21 cellular contexts compared by ENCODE assay signal in the genomic region with DNA sequence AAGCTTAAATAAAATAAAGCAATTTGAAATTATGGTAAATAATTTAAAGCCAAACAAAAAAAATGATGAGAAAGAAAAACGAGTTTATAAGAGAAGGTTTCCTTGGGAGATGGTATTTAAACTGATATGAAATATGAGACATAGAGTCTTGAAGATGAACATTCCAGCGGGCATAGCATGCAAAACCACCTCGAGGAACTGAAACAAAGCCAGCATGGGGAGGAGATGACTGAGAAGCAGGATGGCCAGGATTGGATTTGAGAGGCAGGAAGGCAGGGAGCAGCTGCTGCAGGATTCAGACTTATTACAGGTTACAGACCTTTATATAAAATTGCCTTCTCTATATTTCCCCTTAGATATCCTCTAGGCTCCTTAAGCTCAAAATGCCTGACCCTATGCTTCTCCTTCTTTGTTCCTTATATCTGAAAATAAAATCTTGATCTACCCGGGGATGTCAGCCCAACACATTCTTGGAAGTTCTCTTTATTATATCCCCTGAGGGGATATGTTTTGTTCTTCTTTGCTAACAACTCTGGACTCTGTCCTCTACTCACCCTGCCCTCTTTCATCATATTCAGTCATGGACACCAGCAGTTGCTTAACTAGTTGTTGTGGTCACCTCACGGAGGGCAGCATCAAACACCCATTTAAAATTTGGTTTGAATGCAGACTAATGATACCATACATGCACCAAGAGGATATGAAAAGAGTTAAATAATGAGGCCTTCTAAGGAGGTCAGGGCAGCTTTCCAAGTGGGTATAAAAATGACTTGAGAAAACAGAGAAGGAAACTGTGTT.
A peak's percentile ranks its signal among the peaks of the same experiment; 100 is the strongest.
DNase-seq lines count a peak whose midpoint lies in the region; ATAC-seq and TF ChIP-seq lines count a peak whose summit lies in the region.
"Had no signal": no experiment of that assay in that cellular context is flagged by ENCODE, and none has a peak within 500 bp of the region (broad histone marks: within the 10 kb centered on the region; RNA-seq: fewer than 3 reads in every experiment).

No MANE protein-coding gene starts in this region.

- H3K4me1 ChIP-seq in IMR-90 (ENCODE audit: control insufficient read depth, insufficient read depth, low read length), result no peaks in the 10 kb centered on the region
- H3K4me1 ChIP-seq in right cardiac atrium (ENCODE audit: control insufficient read depth, insufficient read depth, low read length), result no peaks in the 10 kb centered on the region
- H3K4me1 ChIP-seq: Caco-2 had no signal

- no peak overlapping the region for H3K23ac ChIP-seq in IMR-90 (ENCODE audit: low read depth, low read length)

- H3K27ac ChIP-seq in IMR-90 (ENCODE audit: insufficient read depth, low read length) (no peak overlapping the region), right cardiac atrium (ENCODE audit: low read length) (no peak overlapping the region)
- H3K27ac ChIP-seq: cardiac muscle cell, hepatocyte had no signal

- H3K56ac ChIP-seq in IMR-90 (ENCODE audit: extremely low read depth, insufficient read depth, low read length), result no peak overlapping the region

- no peaks in the 10 kb centered on the region for H4K20me1 ChIP-seq in IMR-90 (ENCODE audit: insufficient read depth, low read length)

- H2BK20ac ChIP-seq in IMR-90 (ENCODE audit: low read depth, low read length), result no peak overlapping the region

- no peaks in the 10 kb centered on the region for H3K36me3 Mint-ChIP-seq in activated CD8-positive, alpha-beta memory T cell treated with anti-CD3 and anti-CD28 coated beads, Interleukin-2, amount 10 ng/mL, durations not matched to agents 7 days and 5 days
- no peaks in the 10 kb centered on the region for H3K36me3 Mint-ChIP-seq in natural killer cell treated with Interleukin-12 subunit alpha and Interleukin-12 subunit beta and Interleukin-15 and Interleukin-18, amount 100 ng/mL, for 72 hours
- H3K36me3 Mint-ChIP-seq: IgD-negative memory B cell, WTC11 had no signal

- WGBS in IMR-90 (ENCODE audit: extremely low coverage in 2 of 2, insufficient read length in 1 of 2), 2 experiments, result 100% methylated on average over 1 of the region's 5 CpGs; no CpG with 5 or more reads in 1 of the 2 experiments
- WGBS in right cardiac atrium, result 65% methylated on average over 5 of the region's 5 CpGs

- no peak for TF ChIP-seq RAD21 in IMR-90 (IDR thresholded peaks at IDR 0.05; ENCODE audit: low read length)

- H2BK5ac ChIP-seq in IMR-90 (ENCODE audit: low read depth, low read length, poor library complexity, severe bottlenecking), result no peak overlapping the region

- DNase-seq in BJ (ENCODE audit: low read depth) (peak; percentile 2), IMR-90 (peak; percentile 36), T1000 (lab: John Stamatoyannopoulos, UW) (peak; percentile 5), iris pigment epithelial cell (ENCODE audit: low read depth) (peak; percentile 25), right cardiac atrium (no peak)
- no peak for DNase-seq in activated CD8-positive, alpha-beta memory T cell treated with anti-CD3 and anti-CD28 coated beads, Interleukin-2, amount 10 ng/mL, durations not matched to agents 7 days and 5 days
- no peak for DNase-seq in natural killer cell treated with Interleukin-12 subunit alpha and Interleukin-12 subunit beta and Interleukin-15 and Interleukin-18, amount 100 ng/mL, for 72 hours (ENCODE audit: low spot score)
- DNase-seq: activated CD8-positive, alpha-beta T cell treated with anti-CD3 and anti-CD28 coated beads, Interleukin-2, amount 10 ng/mL, durations not matched to agents 7 days and 5 days; activated T-cell treated with anti-CD3 and anti-CD28 coated beads, Interleukin-2, amount 50 U/mL, for 72 hours; Caco-2; mesendoderm; NCI-H1092; NCI-H2171; stimulated activated naive CD8-positive, alpha-beta T cell treated with anti-CD3 and anti-CD28 coated beads, Interleukin-15, amount 100 ng/mL, for 72 hours had no signal

- H3K4me2 ChIP-seq in IMR-90 (ENCODE audit: low read depth, low read length), result no peak overlapping the region
- H3K4me2 ChIP-seq: hepatocyte had no signal

- ATAC-seq in IMR-90 (ENCODE audit: low read depth) (no peak), right cardiac atrium (no peak), HG02938 (IDR thresholded peaks at IDR 0.05; ENCODE audit: unreplicated experiment) (no peak)
- no peak for ATAC-seq in activated CD8-positive, alpha-beta memory T cell treated with anti-CD3 and anti-CD28 coated beads, Interleukin-2, amount 10 ng/mL, durations not matched to agents 7 days and 5 days
- no peak for ATAC-seq in natural killer cell treated with Interleukin-12 subunit alpha and Interleukin-12 subunit beta and Interleukin-15 and Interleukin-18, amount 100 ng/mL, for 72 hours
- ATAC-seq: activated CD8-positive, alpha-beta T cell treated with anti-CD3 and anti-CD28 coated beads, Interleukin-2, amount 10 ng/mL, durations not matched to agents 7 days and 5 days; activated T-cell treated with anti-CD3 and anti-CD28 coated beads, Interleukin-2, amount 50 U/mL, for 72 hours; stimulated activated naive CD8-positive, alpha-beta T cell treated with anti-CD3 and anti-CD28 coated beads, Interleukin-15, amount 100 ng/mL, for 72 hours; WTC11 had no signal

- no peak overlapping the region for H3K27ac Mint-ChIP-seq in activated CD8-positive, alpha-beta memory T cell treated with anti-CD3 and anti-CD28 coated beads, Interleukin-2, amount 10 ng/mL, durations not matched to agents 7 days and 5 days
- H3K27ac Mint-ChIP-seq in natural killer cell treated with Interleukin-12 subunit alpha and Interleukin-12 subunit beta and Interleukin-15 and Interleukin-18, amount 100 ng/mL, for 72 hours, result no peak overlapping the region
- H3K27ac Mint-ChIP-seq: activated CD8-positive, alpha-beta T cell treated with anti-CD3 and anti-CD28 coated beads, Interleukin-2, amount 10 ng/mL, durations not matched to agents 7 days and 5 days; activated naive CD8-positive, alpha-beta T cell; activated T-cell treated with anti-CD3 and anti-CD28 coated beads, Interleukin-2, amount 50 U/mL, for 72 hours; IgD-negative memory B cell; nephron; stimulated activated naive CD8-positive, alpha-beta T cell treated with anti-CD3 and anti-CD28 coated beads, Interleukin-15, amount 100 ng/mL, for 72 hours; WTC11 had no signal

- no peak overlapping the region for H2AFZ ChIP-seq in IMR-90 (replicated peaks; ENCODE audit: low read length, poor library complexity)
- H2AFZ ChIP-seq: hepatocyte had no signal

- TF ChIP-seq CTCF in BJ (IDR thresholded peaks at IDR 0.05; ENCODE audit: insufficient read depth, low read depth, low read length) (no peak), IMR-90 (conservative IDR thresholded peaks at IDR 0.05; ENCODE audit: low read depth, low read length) (no peak)

- no peaks in the 10 kb centered on the region for H3K9me3 Mint-ChIP-seq in activated CD8-positive, alpha-beta memory T cell treated with anti-CD3 and anti-CD28 coated beads, Interleukin-2, amount 10 ng/mL, durations not matched to agents 7 days and 5 days (ENCODE audit: low read depth)
- H3K9me3 Mint-ChIP-seq in natural killer cell treated with Interleukin-12 subunit alpha and Interleukin-12 subunit beta and Interleukin-15 and Interleukin-18, amount 100 ng/mL, for 72 hours, result peaks cover 4% of the 10 kb centered on the region
- H3K9me3 Mint-ChIP-seq: IgD-negative memory B cell, nephron had no signal

- no peak overlapping the region for H2BK120ac ChIP-seq in IMR-90 (ENCODE audit: low read depth, low read length)

- no peak overlapping the region for H2BK15ac ChIP-seq in IMR-90 (ENCODE audit: low read depth, low read length)

- no peaks in the 10 kb centered on the region for H3K9me1 ChIP-seq in IMR-90 (ENCODE audit: insufficient read depth, low read length)

- POLR2A ChIA-PET in BJ (lab: Charles Lee), result no interaction called here
- POLR2A ChIA-PET in IMR-90 (lab: Charles Lee; ENCODE audit: unreplicated experiment), result no interaction called here

- no peak overlapping the region for H4K8ac ChIP-seq in IMR-90 (ENCODE audit: low read depth in 2 of 2, low read length in 2 of 2)

- H3K9me3 ChIP-seq in IMR-90 (ENCODE audit: control insufficient read depth, insufficient read depth, low read length), result no peaks in the 10 kb centered on the region
- H3K9me3 ChIP-seq in right cardiac atrium (ENCODE audit: control insufficient read depth, low read length), result no peaks in the 10 kb centered on the region
- H3K9me3 ChIP-seq: Caco-2 had no signal

- no peak overlapping the region for H2AK9ac ChIP-seq in IMR-90 (replicated peaks; ENCODE audit: low read depth, low read length, poor library complexity)

- in situ Hi-C loops in IMR-90 (cut with MboI; ENCODE audit: low sequenced_read_pairs), result no loop called here

- no peak overlapping the region for H4K5ac ChIP-seq in IMR-90 (ENCODE audit: low read depth, low read length)

- intact Hi-C loops in IMR-90 (cut with micrococcal nuclease), result no loop called here
- intact Hi-C loops in right cardiac atrium (cut with DNase I), result no loop called here

- no peaks in the 10 kb centered on the region for H3K4me1 Mint-ChIP-seq in activated CD8-positive, alpha-beta memory T cell treated with anti-CD3 and anti-CD28 coated beads, Interleukin-2, amount 10 ng/mL, durations not matched to agents 7 days and 5 days
- H3K4me1 Mint-ChIP-seq in natural killer cell treated with Interleukin-12 subunit alpha and Interleukin-12 subunit beta and Interleukin-15 and Interleukin-18, amount 100 ng/mL, for 72 hours (ENCODE audit: low read depth in 2 of 2), result no peaks in the 10 kb centered on the region
- H3K4me1 Mint-ChIP-seq: IgD-negative memory B cell; nephron; stimulated activated naive CD8-positive, alpha-beta T cell treated with anti-CD3 and anti-CD28 coated beads, Interleukin-15, amount 100 ng/mL, for 72 hours; WTC11 had no signal

- no peaks in the 10 kb centered on the region for H3K36me3 ChIP-seq in BJ (ENCODE audit: control insufficient read depth, insufficient read depth, low read length)
- H3K36me3 ChIP-seq in IMR-90 (ENCODE audit: control insufficient read depth, insufficient read depth, low read length), result no peaks in the 10 kb centered on the region
- H3K36me3 ChIP-seq: cardiac muscle cell had no signal

- H3K4ac ChIP-seq in IMR-90 (ENCODE audit: low read depth, low read length), result no peak overlapping the region

- no peak overlapping the region for H3K9ac ChIP-seq in IMR-90 (ENCODE audit: low read depth, low read length)

- CTCF ChIA-PET in BJ (lab: Yijun Ruan, JAX) (interaction anchor here (0.6 kb wide), 1 partner anchor 12 kb away, joined by 4 read pairs; no protein-coding TSS in a partner anchor), IMR-90 (lab: Yijun Ruan, JAX) (interaction anchor here (0.9 kb wide), 1 partner anchor 9 kb away, joined by 4 read pairs; no protein-coding TSS in a partner anchor)
- CTCF ChIA-PET in activated CD8-positive, alpha-beta memory T cell treated with anti-CD3 and anti-CD28 coated beads, Interleukin-2, amount 10 ng/mL, durations not matched to agents 7 days and 5 days (lab: Charles Lee), result no interaction called here

- no peak overlapping the region for H3K14ac ChIP-seq in IMR-90 (replicated peaks; ENCODE audit: low read depth, low read length)

- H3K27me3 ChIP-seq in BJ (ENCODE audit: control insufficient read depth, insufficient read depth, low read length) (no peaks in the 10 kb centered on the region), IMR-90 (ENCODE audit: control insufficient read depth, insufficient read depth, low read length) (no peaks in the 10 kb centered on the region), right cardiac atrium (ENCODE audit: control insufficient read depth, insufficient read depth) (no peaks in the 10 kb centered on the region)
- H3K27me3 ChIP-seq: cardiac muscle cell, hepatocyte had no signal

- H3K79me1 ChIP-seq in IMR-90 (ENCODE audit: low read depth in 1 of 2, low read length in 2 of 2), result no peaks in the 10 kb centered on the region

- TF ChIP-seq POLR2A in IMR-90 (IDR thresholded peaks at IDR 0.05; ENCODE audit: low read depth, low read length), result no peak

- H3K4me3 ChIP-seq in BJ (ENCODE audit: low read depth, low read length) (no peak overlapping the region), IMR-90 (ENCODE audit: insufficient read depth, low read depth, low read length) (no peak overlapping the region), right cardiac atrium (ENCODE audit: low read length) (no peak overlapping the region)
- H3K4me3 ChIP-seq: cardiac muscle cell, hepatocyte had no signal

- dilution Hi-C loops in IMR-90 (cut with HindIII; ENCODE audit: low sequenced_read_pairs, unreplicated experiment), result no loop called here

- H3K4me3 Mint-ChIP-seq in activated CD8-positive, alpha-beta memory T cell treated with anti-CD3 and anti-CD28 coated beads, Interleukin-2, amount 10 ng/mL, durations not matched to agents 7 days and 5 days, result no peak overlapping the region
- no peak overlapping the region for H3K4me3 Mint-ChIP-seq in natural killer cell treated with Interleukin-12 subunit alpha and Interleukin-12 subunit beta and Interleukin-15 and Interleukin-18, amount 100 ng/mL, for 72 hours
- H3K4me3 Mint-ChIP-seq: activated CD8-positive, alpha-beta T cell treated with anti-CD3 and anti-CD28 coated beads, Interleukin-2, amount 10 ng/mL, durations not matched to agents 7 days and 5 days; activated naive CD8-positive, alpha-beta T cell; activated T-cell treated with anti-CD3 and anti-CD28 coated beads, Interleukin-2, amount 50 U/mL, for 72 hours; IgD-negative memory B cell; nephron; stimulated activated naive CD8-positive, alpha-beta T cell treated with anti-CD3 and anti-CD28 coated beads, Interleukin-15, amount 100 ng/mL, for 72 hours; WTC11 had no signal

- H3K18ac ChIP-seq in IMR-90 (ENCODE audit: low read depth, low read length), result no peak overlapping the region

- no peak overlapping the region for H2AK5ac ChIP-seq in IMR-90 (ENCODE audit: low read depth, low read length)

- no peaks in the 10 kb centered on the region for H3K27me3 Mint-ChIP-seq in activated CD8-positive, alpha-beta memory T cell treated with anti-CD3 and anti-CD28 coated beads, Interleukin-2, amount 10 ng/mL, durations not matched to agents 7 days and 5 days
- H3K27me3 Mint-ChIP-seq in natural killer cell treated with Interleukin-12 subunit alpha and Interleukin-12 subunit beta and Interleukin-15 and Interleukin-18, amount 100 ng/mL, for 72 hours, result no peaks in the 10 kb centered on the region
- H3K27me3 Mint-ChIP-seq: activated naive CD8-positive, alpha-beta T cell; IgD-negative memory B cell; stimulated activated naive CD8-positive, alpha-beta T cell treated with anti-CD3 and anti-CD28 coated beads, Interleukin-15, amount 100 ng/mL, for 72 hours had no signal

- no peak overlapping the region for H4K91ac ChIP-seq in IMR-90 (ENCODE audit: insufficient read depth, low read depth, low read length)

- BruUV-seq in IMR-90 (replicated peaks; lab: Mats Ljungman, UMichigan), result no TSS peak

Comparison
In these comparisons a context has a peak if more than half of its experiments do, and no peak if none do; other contexts are left out.
1. DNase-seq: peak in BJ (single experiment), IMR-90 (single experiment), T1000 (single experiment) and iris pigment epithelial cell (single experiment); none in right cardiac atrium (0 of 3), activated CD8-positive, alpha-beta memory T cell treated with anti-CD3 and anti-CD28 coated beads, Interleukin-2, amount 10 ng/mL, durations not matched to agents 7 days and 5 days (single experiment) and natural killer cell treated with Interleukin-12 subunit alpha and Interleukin-12 subunit beta and Interleukin-15 and Interleukin-18, amount 100 ng/mL, for 72 hours (single experiment).